In the genomic region with DNA sequence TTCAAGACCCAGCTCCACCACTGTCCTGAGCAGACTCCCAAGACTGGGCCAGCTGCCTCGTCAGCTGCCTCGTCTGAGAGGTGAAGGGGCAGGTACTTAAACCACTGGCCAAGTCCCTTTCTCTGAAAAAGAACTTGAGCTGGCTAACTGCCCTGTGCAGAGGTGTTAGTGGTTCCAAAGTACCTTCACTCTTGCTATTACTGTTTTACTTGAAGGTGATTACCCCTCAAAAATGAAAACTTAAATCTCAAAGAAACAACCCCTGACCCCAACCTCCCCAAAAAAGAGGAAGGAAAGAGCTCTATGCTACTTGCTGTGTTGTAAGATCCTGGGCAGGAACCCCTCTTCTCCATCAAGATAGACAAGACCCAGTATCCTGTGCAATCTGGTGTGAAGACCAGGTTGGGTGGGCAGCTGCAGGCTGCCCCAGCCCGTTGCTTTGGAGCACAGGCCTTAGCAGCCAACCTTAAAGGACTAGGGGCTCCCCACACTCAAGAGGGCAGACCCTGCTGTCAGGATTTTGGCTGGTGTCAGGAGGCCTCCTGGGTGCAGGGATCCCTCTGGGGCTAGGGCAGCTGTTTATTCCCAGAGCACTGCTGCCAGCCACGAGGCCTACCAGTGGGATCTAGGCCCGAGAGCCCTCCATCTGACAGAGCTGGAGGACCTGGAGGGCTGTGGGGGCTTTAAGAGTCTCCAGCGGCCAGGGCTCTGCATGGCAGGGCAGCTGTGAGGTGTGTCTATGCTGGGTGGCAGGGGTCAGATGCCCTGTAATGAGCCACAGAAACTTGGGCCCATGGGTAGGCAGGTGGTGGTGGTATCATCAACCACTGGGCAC, we compare ENCODE assay signal across 22 cellular contexts. TPM values are rescaled to one million over a fixed set of nuclear protein-coding genes. Genes with fewer than 3 reads are reported as not detected.
DNase-seq lines count a peak whose midpoint lies in the region; ATAC-seq and TF ChIP-seq lines count a peak whose summit lies in the region.
"Had no signal": no experiment of that assay in that cellular context is flagged by ENCODE, and none has a peak within 500 bp of the region (broad histone marks: within the 10 kb centered on the region; RNA-seq: fewer than 3 reads in every experiment).

No MANE protein-coding gene starts in this region.

- H3K4me1 ChIP-seq in psoas muscle: peaks cover 49% of the 10 kb centered on the region

- H3K4me3 ChIP-seq in psoas muscle: no peak overlapping the region
- H3K4me3 ChIP-seq: esophagus muscularis mucosa had no signal

- H3K9me3 ChIP-seq in psoas muscle: no peaks in the 10 kb centered on the region
- H3K9me3 ChIP-seq: esophagus muscularis mucosa had no signal

- DNase-seq in left ventricle myocardium superior: no peak
- no peak for DNase-seq in cardiac septum (ENCODE audit: low spot score)
- no peak for DNase-seq in central memory CD8-positive, alpha-beta T cell (ENCODE audit: low spot score in 2 of 2)
- DNase-seq in psoas muscle: no peak
- DNase-seq in caudate nucleus (lab: John Stamatoyannopoulos, UW): no peak
- no peak for DNase-seq in occipital lobe (lab: John Stamatoyannopoulos, UW)
- DNase-seq in NCI-H1436 (lab: John Stamatoyannopoulos, UW): no peak
- DNase-seq: ACHN; activated naive CD4-positive, alpha-beta T cell treated with Interleukin-2 at 50 U/mL for 16 hours; activated T-cell treated with anti-CD3 and anti-CD28 coated beads for 4 hours; aorta; DMS79; effector memory CD4-positive, alpha-beta T cell; IMR-90; NCI-H2081 treated with DMSO at 0.1 percent for 48 hours; NCI-H510A treated with DMSO at 0.1 percent for 48 hours; SHP77; stimulated activated naive CD4-positive, alpha-beta T cell had no signal

- 42 to 55% (median 53%) methylated on average over 6 of the region's 6 CpGs for WGBS in psoas muscle, 3 donors

- H3K27me3 ChIP-seq in psoas muscle (ENCODE audit: insufficient read depth in 3 of 3, low read length in 2 of 3): no peaks in the 10 kb centered on the region
- H3K27me3 ChIP-seq: esophagus muscularis mucosa had no signal

- H3K4me3 Mint-ChIP-seq in central memory CD8-positive, alpha-beta T cell: no peak overlapping the region
- H3K4me3 Mint-ChIP-seq: T-helper 1 cell treated with Interleukin-12 subunit alpha and Interleukin-12 subunit beta and Interleukin-4 antibody, amounts not matched to agents 30 μg/mL and 1 μg/mL, for 36 hours had no signal

- no peak for TF ChIP-seq CTCF in psoas muscle (IDR thresholded peaks at IDR 0.05)

- ATAC-seq in left ventricle myocardium superior (peak; percentile 5), psoas muscle (peak in 1 of 4 donors; percentile 11), GM18907 (IDR thresholded peaks at IDR 0.05; ENCODE audit: unreplicated experiment) (no peak)
- ATAC-seq in central memory CD8-positive, alpha-beta T cell (replicated peaks; ENCODE audit: extremely low read depth, poor library complexity, severe bottlenecking): no peak

- H3K27me3 Mint-ChIP-seq in central memory CD8-positive, alpha-beta T cell: no peaks in the 10 kb centered on the region

- peaks cover 14 to 58% of the 10 kb centered on the region in 2 donors for H3K36me3 ChIP-seq in psoas muscle (ENCODE audit: insufficient read depth in 1 of 2, low read depth in 1 of 2)

- intact Hi-C loops in left ventricle myocardium superior (cut with micrococcal nuclease): no loop called here
- intact Hi-C loops in cardiac septum (cut with DNase I): no loop called here
- intact Hi-C loops in psoas muscle (cut with DNase I): no loop called here

- peak overlapping the region; percentile 83 for H3K27ac ChIP-seq in psoas muscle
- no peak overlapping the region for H3K27ac ChIP-seq in caudate nucleus (ENCODE audit: low read depth, low read length)
- H3K27ac ChIP-seq: esophagus muscularis mucosa, VCaP had no signal

- H3K9me3 Mint-ChIP-seq in central memory CD8-positive, alpha-beta T cell: no peaks in the 10 kb centered on the region
- H3K9me3 Mint-ChIP-seq: T-helper 1 cell treated with Interleukin-12 subunit alpha and Interleukin-12 subunit beta and Interleukin-4 antibody, amounts not matched to agents 30 μg/mL and 1 μg/mL, for 36 hours had no signal

- no peaks in the 10 kb centered on the region for H3K4me1 Mint-ChIP-seq in central memory CD8-positive, alpha-beta T cell

- peaks cover 30% of the 10 kb centered on the region for H3K36me3 Mint-ChIP-seq in central memory CD8-positive, alpha-beta T cell (ENCODE audit: insufficient read depth)

- peak overlapping the region; percentile 29 for H3K27ac Mint-ChIP-seq in central memory CD8-positive, alpha-beta T cell (ENCODE audit: low read depth)
- H3K27ac Mint-ChIP-seq: T-helper 1 cell treated with Interleukin-12 subunit alpha and Interleukin-12 subunit beta and Interleukin-4 antibody, amounts not matched to agents 30 μg/mL and 1 μg/mL, for 36 hours had no signal

RNA-seq across cellular contexts. Expression of gene GUCD1, which starts 13.0 kb away (rescaled TPM):
- total RNA-seq in left ventricle myocardium superior: 275 TPM
- total RNA-seq in cardiac septum: 97.4 TPM
- 100 to 1,000 TPM; 114 to 232 (median 181) TPM for total RNA-seq in psoas muscle
- polyA plus RNA-seq in psoas muscle: 100 to 1,000 TPM; 137 to 180 (median 151) TPM
- 48.7 TPM for total RNA-seq in occipital lobe

RNA-seq across cellular contexts. Expression of gene SNRPD3, which starts 13.9 kb away (rescaled TPM):
- total RNA-seq in left ventricle myocardium superior (73.7 TPM), cardiac septum (62.9 TPM), psoas muscle (10 to 100 TPM; 68.8 to 90.5 (median 75.8) TPM), occipital lobe (124 TPM)
- 100 to 1,000 TPM in 2 of 3 donors, 10 to 100 TPM in 1; 82.7 to 129 (median 110) TPM for polyA plus RNA-seq in psoas muscle

RNA-seq across cellular contexts. Expression of gene UPB1, which starts 46.8 kb away (rescaled TPM):
- total RNA-seq in left ventricle myocardium superior: 0.97 TPM
- 0.67 TPM for total RNA-seq in cardiac septum
- under 1 TPM; 0.07 to 0.82 (median 0.19) TPM for total RNA-seq in psoas muscle
- polyA plus RNA-seq in psoas muscle: under 1 TPM; 0.11 to 0.21 (median 0.18) TPM
- total RNA-seq in occipital lobe: not detected

RNA-seq across cellular contexts. Expression of gene LRRC75B, which starts 51.0 kb away (rescaled TPM):
- total RNA-seq in left ventricle myocardium superior (6.9 TPM), cardiac septum (4.2 TPM), psoas muscle (1 to 10 TPM in 3 of 4 donors, under 1 TPM in 1; 0.93 to 4.1 (median 2.7) TPM), occipital lobe (5.3 TPM)
- polyA plus RNA-seq in psoas muscle: 1 to 10 TPM in 2 of 3 donors, under 1 TPM in 1; 0.99 to 3.9 (median 2.0) TPM
